ENCODE assay signal across 9 cellular contexts in the genomic region with DNA sequence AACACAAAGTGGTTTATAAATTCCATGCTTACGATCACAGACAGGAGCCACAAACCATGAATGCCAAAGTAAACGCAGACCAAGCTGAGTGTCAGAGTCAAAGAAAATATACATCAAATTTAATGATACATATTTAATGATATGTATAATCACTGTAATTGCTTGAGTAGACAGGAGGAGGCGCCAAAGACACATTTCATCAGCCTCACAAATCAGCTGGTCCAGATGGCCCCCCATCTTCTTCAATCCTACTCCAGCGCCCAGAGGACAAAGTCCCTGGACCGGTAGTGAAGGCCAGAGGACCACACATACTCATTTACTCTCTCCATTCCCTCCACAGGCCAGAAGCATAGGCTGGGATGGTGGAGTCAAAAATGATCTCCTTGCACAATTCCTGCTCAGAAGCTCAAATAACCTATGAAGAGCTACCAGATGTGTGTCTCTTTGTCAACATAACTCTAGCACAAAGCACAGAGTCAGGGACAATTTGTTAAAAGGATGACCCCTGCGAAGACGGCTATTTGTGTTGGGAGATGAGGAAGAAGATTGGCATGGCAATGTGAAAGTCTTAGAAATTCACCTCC.
A peak's percentile ranks its signal among the peaks of the same experiment; 100 is the strongest.
DNase-seq lines count a peak whose midpoint lies in the region; ATAC-seq and TF ChIP-seq lines count a peak whose summit lies in the region.
"Had no signal": no experiment of that assay in that cellular context is flagged by ENCODE, and none has a peak within 500 bp of the region (broad histone marks: within the 10 kb centered on the region; RNA-seq: fewer than 3 reads in every experiment).

No MANE protein-coding gene starts in this region.

- H3K9me3 ChIP-seq in heart right ventricle (no peaks in the 10 kb centered on the region), Panc1 (ENCODE audit: control insufficient read depth, insufficient read depth, low read depth, low read length) (no peaks in the 10 kb centered on the region), tibial nerve (no peaks in the 10 kb centered on the region)

- in situ Hi-C loops in Panc1 (cut with HindIII; ENCODE audit: low pct_unique_long_range_greater_than_20kb, low sequenced_read_pairs) = no loop called here

- no TSS peak for BruUV-seq in Panc1 (replicated peaks; lab: Mats Ljungman, UMichigan)

- intact Hi-C loops in heart right ventricle (cut with DNase I) (no loop called here), Right ventricle myocardium superior (cut with DNase I) (no loop called here), Panc1 (cut with micrococcal nuclease; ENCODE audit: unreplicated experiment) (no loop called here)

- H3K27me3 ChIP-seq in heart right ventricle (no peaks in the 10 kb centered on the region), Panc1 (ENCODE audit: control insufficient read depth, insufficient read depth, low read length) (no peaks in the 10 kb centered on the region), tibial nerve (no peaks in the 10 kb centered on the region)

- H3K36me3 ChIP-seq in heart right ventricle = peaks cover 0 to 52% (median 0%) of the 10 kb centered on the region in 9 donors
- no peaks in the 10 kb centered on the region for H3K36me3 ChIP-seq in Panc1 (ENCODE audit: control insufficient read depth, insufficient read depth, low read length)
- H3K36me3 ChIP-seq in tibial nerve = no peaks in the 10 kb centered on the region

- ATAC-seq in heart right ventricle (no peak), Right ventricle myocardium superior (ENCODE audit: poor library complexity) (no peak), Panc1 (no peak), GM21619 (IDR thresholded peaks at IDR 0.05; ENCODE audit: unreplicated experiment) (no peak)
- ATAC-seq: activated T-helper 17 cell treated with anti-CD3 and anti-CD28 coated beads, Interleukin-2, amount 50 U/mL, for 72 hours had no signal

- TF ChIP-seq CTCF in heart right ventricle (IDR thresholded peaks at IDR 0.05) (peak in 5 of 9 donors; percentile 10 to 31 (median 18)), Panc1 (IDR thresholded peaks at IDR 0.05) (peak; percentile 79), fibroblast of pulmonary artery (IDR thresholded peaks at IDR 0.05; ENCODE audit: low read length, missing control alignments) (peak; percentile 41), tibial nerve (IDR thresholded peaks at IDR 0.05) (peak in 1 of 5 experiments; percentile 30)

- 85 to 92% methylated on average over 7 of the region's 7 CpGs for WGBS in heart right ventricle, 2 donors
- 81 to 85% methylated on average over 7 of the region's 7 CpGs for WGBS in tibial nerve, 2 donors

- TF ChIP-seq EP300 in tibial nerve (IDR thresholded peaks at IDR 0.05) = no peak

- H3K4me3 ChIP-seq in heart right ventricle = no peak overlapping the region
- no peak overlapping the region for H3K4me3 ChIP-seq in Panc1 (ENCODE audit: low read depth in 2 of 2, low read length in 2 of 2)
- H3K4me3 ChIP-seq in fibroblast of pulmonary artery (replicated peaks; ENCODE audit: low read depth, low read length) = no peak overlapping the region
- no peak overlapping the region for H3K4me3 ChIP-seq in tibial nerve

- no peak for TF ChIP-seq POLR2A in tibial nerve (IDR thresholded peaks at IDR 0.05)

- H3K27ac ChIP-seq in heart right ventricle = no peak overlapping the region
- H3K27ac ChIP-seq in Panc1 (ENCODE audit: low read length) = no peak overlapping the region
- peak overlapping the region; percentile 10 to 87 (median 66) for H3K27ac ChIP-seq in tibial nerve

- DNase-seq in heart right ventricle (no peak), Right ventricle myocardium superior (no peak), Panc1 (ENCODE audit: low read depth, low spot score) (no peak), fibroblast of pulmonary artery (ENCODE audit: low read depth) (peak; percentile 32), tibial nerve (ENCODE audit: low spot score in 2 of 2) (no peak), UCSD-AML1 (lab: John Stamatoyannopoulos, UW; ENCODE audit: unreplicated experiment) (no peak), NCI-H748 treated with DMSO at 0.1 percent for 48 hours (lab: John Stamatoyannopoulos, UW) (no peak)

- CTCF ChIA-PET in Panc1 (lab: Charles Lee) = interaction anchor here (0.9 kb wide), 1 partner anchor 38 kb away, joined by 3 read pairs; no protein-coding TSS in a partner anchor

- H3K4me1 ChIP-seq in heart right ventricle (peaks cover 0 to 43% (median 25%) of the 10 kb centered on the region in 9 donors), Panc1 (ENCODE audit: control insufficient read depth, insufficient read depth, low read length) (no peaks in the 10 kb centered on the region), tibial nerve (peaks cover 0 to 93% (median 48%) of the 10 kb centered on the region in 4 donors)

- POLR2A ChIA-PET in Panc1 (lab: Charles Lee) = no interaction called here

Comparison
In these comparisons a context has a peak if more than half of its experiments do, and no peak if none do; other contexts are left out.
1. H3K27ac ChIP-seq: peak in tibial nerve (4 of 4); none in heart right ventricle (0 of 10) and Panc1 (single experiment).